1 cellular context compared by ENCODE assay signal in the genomic region with DNA sequence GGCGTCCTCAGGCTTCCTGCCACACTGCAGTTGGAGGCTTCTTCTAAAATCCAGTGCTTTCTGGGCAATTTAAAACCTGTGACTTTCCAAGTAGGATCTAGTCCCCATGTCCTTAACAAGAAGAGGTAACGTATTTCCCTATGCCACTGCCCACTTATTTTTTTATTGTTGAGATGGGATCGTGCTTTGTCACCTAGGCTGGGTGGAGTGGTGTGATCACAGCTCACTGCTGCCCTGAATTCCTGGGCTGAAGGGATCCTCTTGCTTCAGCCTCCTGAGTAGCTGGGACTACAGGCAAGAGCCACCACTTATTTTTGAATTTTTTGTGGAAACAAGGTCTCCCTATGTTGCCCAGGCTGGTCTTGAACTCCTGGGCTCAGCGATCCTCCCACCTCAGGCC.
TF ChIP-seq lines count a peak whose summit lies in the region.

No MANE protein-coding gene starts in this region.

TF ChIP-seq in WTC11, 78 proteins besides CTCF, POLR2A, EP300 and RAD21 (continued from another document):
- no peak for TF ChIP-seq ZNF671 (CRISPR knock-in tag; IDR thresholded peaks at IDR 0.05)
- TF ChIP-seq, protein P1, sequence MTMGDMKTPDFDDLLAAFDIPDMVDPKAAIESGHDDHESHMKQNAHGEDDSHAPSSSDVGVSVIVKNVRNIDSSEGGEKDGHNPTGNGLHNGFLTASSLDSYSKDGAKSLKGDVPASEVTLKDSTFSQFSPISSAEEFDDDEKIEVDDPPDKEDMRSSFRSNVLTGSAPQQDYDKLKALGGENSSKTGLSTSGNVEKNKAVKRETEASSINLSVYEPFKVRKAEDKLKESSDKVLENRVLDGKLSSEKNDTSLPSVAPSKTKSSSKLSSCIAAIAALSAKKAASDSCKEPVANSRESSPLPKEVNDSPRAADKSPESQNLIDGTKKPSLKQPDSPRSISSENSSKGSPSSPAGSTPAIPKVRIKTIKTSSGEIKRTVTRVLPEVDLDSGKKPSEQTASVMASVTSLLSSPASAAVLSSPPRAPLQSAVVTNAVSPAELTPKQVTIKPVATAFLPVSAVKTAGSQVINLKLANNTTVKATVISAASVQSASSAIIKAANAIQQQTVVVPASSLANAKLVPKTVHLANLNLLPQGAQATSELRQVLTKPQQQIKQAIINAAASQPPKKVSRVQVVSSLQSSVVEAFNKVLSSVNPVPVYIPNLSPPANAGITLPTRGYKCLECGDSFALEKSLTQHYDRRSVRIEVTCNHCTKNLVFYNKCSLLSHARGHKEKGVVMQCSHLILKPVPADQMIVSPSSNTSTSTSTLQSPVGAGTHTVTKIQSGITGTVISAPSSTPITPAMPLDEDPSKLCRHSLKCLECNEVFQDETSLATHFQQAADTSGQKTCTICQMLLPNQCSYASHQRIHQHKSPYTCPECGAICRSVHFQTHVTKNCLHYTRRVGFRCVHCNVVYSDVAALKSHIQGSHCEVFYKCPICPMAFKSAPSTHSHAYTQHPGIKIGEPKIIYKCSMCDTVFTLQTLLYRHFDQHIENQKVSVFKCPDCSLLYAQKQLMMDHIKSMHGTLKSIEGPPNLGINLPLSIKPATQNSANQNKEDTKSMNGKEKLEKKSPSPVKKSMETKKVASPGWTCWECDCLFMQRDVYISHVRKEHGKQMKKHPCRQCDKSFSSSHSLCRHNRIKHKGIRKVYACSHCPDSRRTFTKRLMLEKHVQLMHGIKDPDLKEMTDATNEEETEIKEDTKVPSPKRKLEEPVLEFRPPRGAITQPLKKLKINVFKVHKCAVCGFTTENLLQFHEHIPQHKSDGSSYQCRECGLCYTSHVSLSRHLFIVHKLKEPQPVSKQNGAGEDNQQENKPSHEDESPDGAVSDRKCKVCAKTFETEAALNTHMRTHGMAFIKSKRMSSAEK (CRISPR knock-in tag; IDR thresholded peaks at IDR 0.05; ENCODE audit: borderline replicate concordance): no peak
- TF ChIP-seq ZNF232 (CRISPR knock-in tag; IDR thresholded peaks at IDR 0.05): no peak
- TF ChIP-seq MYBL2 (CRISPR knock-in tag; IDR thresholded peaks at IDR 0.05): no peak
- no peak for TF ChIP-seq SOX15 (CRISPR knock-in tag; IDR thresholded peaks at IDR 0.05)
- TF ChIP-seq, protein P2, sequence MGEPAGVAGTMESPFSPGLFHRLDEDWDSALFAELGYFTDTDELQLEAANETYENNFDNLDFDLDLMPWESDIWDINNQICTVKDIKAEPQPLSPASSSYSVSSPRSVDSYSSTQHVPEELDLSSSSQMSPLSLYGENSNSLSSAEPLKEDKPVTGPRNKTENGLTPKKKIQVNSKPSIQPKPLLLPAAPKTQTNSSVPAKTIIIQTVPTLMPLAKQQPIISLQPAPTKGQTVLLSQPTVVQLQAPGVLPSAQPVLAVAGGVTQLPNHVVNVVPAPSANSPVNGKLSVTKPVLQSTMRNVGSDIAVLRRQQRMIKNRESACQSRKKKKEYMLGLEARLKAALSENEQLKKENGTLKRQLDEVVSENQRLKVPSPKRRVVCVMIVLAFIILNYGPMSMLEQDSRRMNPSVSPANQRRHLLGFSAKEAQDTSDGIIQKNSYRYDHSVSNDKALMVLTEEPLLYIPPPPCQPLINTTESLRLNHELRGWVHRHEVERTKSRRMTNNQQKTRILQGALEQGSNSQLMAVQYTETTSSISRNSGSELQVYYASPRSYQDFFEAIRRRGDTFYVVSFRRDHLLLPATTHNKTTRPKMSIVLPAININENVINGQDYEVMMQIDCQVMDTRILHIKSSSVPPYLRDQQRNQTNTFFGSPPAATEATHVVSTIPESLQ (CRISPR knock-in tag; IDR thresholded peaks at IDR 0.05): no peak
- no peak for TF ChIP-seq TEAD1 (CRISPR knock-in tag; IDR thresholded peaks at IDR 0.05)
- TF ChIP-seq, protein P3, sequence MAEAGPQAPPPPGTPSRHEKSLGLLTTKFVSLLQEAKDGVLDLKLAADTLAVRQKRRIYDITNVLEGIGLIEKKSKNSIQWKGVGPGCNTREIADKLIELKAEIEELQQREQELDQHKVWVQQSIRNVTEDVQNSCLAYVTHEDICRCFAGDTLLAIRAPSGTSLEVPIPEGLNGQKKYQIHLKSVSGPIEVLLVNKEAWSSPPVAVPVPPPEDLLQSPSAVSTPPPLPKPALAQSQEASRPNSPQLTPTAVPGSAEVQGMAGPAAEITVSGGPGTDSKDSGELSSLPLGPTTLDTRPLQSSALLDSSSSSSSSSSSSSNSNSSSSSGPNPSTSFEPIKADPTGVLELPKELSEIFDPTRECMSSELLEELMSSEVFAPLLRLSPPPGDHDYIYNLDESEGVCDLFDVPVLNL (CRISPR knock-in tag; IDR thresholded peaks at IDR 0.05; ENCODE audit: borderline replicate concordance, low read depth): no peak
- no peak for TF ChIP-seq HMGA2 (CRISPR knock-in tag; IDR thresholded peaks at IDR 0.05)
- no peak for TF ChIP-seq ZNF317 (CRISPR knock-in tag; IDR thresholded peaks at IDR 0.05; ENCODE audit: borderline replicate concordance, low read depth)
- no peak for TF ChIP-seq KAT7 (CRISPR knock-in tag; IDR thresholded peaks at IDR 0.05; ENCODE audit: borderline replicate concordance)
